Comparison of ENCODE assay signal across 28 cellular contexts in the genomic region with DNA sequence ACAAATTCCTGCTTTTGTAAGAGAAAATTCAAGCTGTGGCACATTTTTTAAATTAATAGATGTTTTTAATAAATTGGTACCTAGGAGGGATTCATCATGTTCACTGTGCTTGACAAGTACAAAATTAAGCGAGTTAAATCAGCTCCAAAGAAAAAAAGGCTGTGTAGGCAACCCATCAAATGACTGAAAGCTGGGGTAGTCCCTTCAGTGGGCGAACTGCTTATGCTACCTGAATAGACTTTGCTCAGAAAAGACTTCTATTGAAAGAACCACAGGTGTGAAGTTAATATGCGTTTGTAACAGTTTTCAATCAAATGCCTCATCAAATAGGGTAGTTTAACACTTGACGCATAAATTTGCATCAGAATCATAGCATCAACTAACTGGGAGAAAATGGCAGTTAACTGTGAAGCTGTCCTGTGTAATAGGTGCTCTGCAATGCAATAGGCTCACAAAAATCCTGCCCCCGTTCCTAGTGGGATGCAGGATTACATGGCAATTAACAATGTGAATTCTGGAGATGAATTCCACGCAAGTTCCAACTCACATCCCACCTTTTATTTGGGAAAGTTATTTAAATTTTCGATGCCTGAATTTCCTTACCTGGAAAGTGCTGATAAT.
"Had no signal": no experiment of that assay in that cellular context is flagged by ENCODE, and none has a peak within 500 bp of the region (broad histone marks: within the 10 kb centered on the region; RNA-seq: fewer than 3 reads in every experiment).

No MANE protein-coding gene starts in this region.

- H3K27ac ChIP-seq: hepatocyte, lower lobe of right lung, neural progenitor cell, neutrophil, parathyroid adenoma, psoas muscle, right atrium auricular region, right lobe of liver, stomach, testis, thyroid gland, transverse colon, upper lobe of left lung had no signal

- H3K36me3 Mint-ChIP-seq: mesothelial cell of epicardium; naive B cell; natural killer cell; neural progenitor cell; stimulated activated naive B cell treated with anti-CD40 and anti-IgM and Interleukin-4, amounts not matched to agents 10 μg/mL and 1 μg/mL and 100 μg/mL, for 72 hours had no signal

- H3K27me3 ChIP-seq: hepatocyte, neural progenitor cell, right atrium auricular region, right lobe of liver, stomach, testis, thyroid gland, transverse colon, upper lobe of left lung had no signal

- H2AFZ ChIP-seq: hepatocyte, neural progenitor cell, parathyroid adenoma had no signal

- H3K79me2 ChIP-seq: hepatocyte, parathyroid adenoma had no signal

- H3K9me3 Mint-ChIP-seq: mesothelial cell of epicardium; naive B cell; natural killer cell; nephron progenitor cell; neural progenitor cell; stimulated activated naive B cell treated with anti-CD40 and anti-IgM and Interleukin-4, amounts not matched to agents 10 μg/mL and 1 μg/mL and 100 μg/mL, for 72 hours had no signal

- H3K4me3 Mint-ChIP-seq: mesothelial cell of epicardium; naive B cell; natural killer cell; nephron progenitor cell; neural progenitor cell; stimulated activated naive B cell treated with anti-CD40 and anti-IgM and Interleukin-4, amounts not matched to agents 10 μg/mL and 1 μg/mL and 100 μg/mL, for 72 hours had no signal

- H3K4me3 ChIP-seq: hepatocyte, lower lobe of right lung, neural progenitor cell, psoas muscle, right atrium auricular region, right lobe of liver, smooth muscle cell, stomach, testis, thyroid gland, transverse colon, upper lobe of left lung had no signal

- H3K4me2 ChIP-seq: hepatocyte, neural progenitor cell, smooth muscle cell had no signal

- H3K36me3 ChIP-seq: lower lobe of right lung, neural progenitor cell, neutrophil, right atrium auricular region, right lobe of liver, stomach, thyroid gland, transverse colon, upper lobe of left lung had no signal

- H3K9me3 ChIP-seq: lower lobe of right lung, neutrophil, psoas muscle, right atrium auricular region, right lobe of liver, stomach, testis, thyroid gland, transverse colon, upper lobe of left lung had no signal

- H3K4me1 Mint-ChIP-seq: mesothelial cell of epicardium; naive B cell; natural killer cell; stimulated activated naive B cell treated with anti-CD40 and anti-IgM and Interleukin-4, amounts not matched to agents 10 μg/mL and 1 μg/mL and 100 μg/mL, for 72 hours had no signal

- H3K4me1 ChIP-seq: lower lobe of right lung, parathyroid adenoma, psoas muscle, right atrium auricular region, right lobe of liver, stomach, thyroid gland had no signal

- ATAC-seq: left cardiac atrium; left lobe of liver; lower lobe of right lung; natural killer cell; psoas muscle; stimulated activated naive B cell treated with anti-CD40 and anti-IgM and Interleukin-4, amounts not matched to agents 10 μg/mL and 1 μg/mL and 100 μg/mL, for 72 hours; stimulated activated naive CD8-positive, alpha-beta T cell treated with anti-CD3 and anti-CD28 coated beads, Interleukin-15, Interleukin-2, amounts not matched to agents 100 U/mL and 50 U/mL, for 24 hours had no signal

- DNase-seq: kidney glomerular epithelial cell; left cardiac atrium; lower lobe of right lung; mammary epithelial cell; mesendoderm; naive B cell; natural killer cell; nephron progenitor cell; occipital lobe; psoas muscle; right lobe of liver; stimulated activated CD4-positive, alpha-beta T cell treated with anti-CD3 and anti-CD28 coated beads, Interleukin-2, amount 100 ng/mL, for 24 hours; stimulated activated CD4-positive, alpha-beta T cell treated with anti-CD3 and anti-CD28 coated beads, Interleukin-4, amount 100 ng/mL, for 1 hour; stimulated activated naive B cell treated with anti-CD40 and anti-IgM and Interleukin-4, amounts not matched to agents 10 μg/mL and 1 μg/mL and 100 μg/mL, for 72 hours; stimulated activated naive CD8-positive, alpha-beta T cell treated with anti-CD3 and anti-CD28 coated beads, Interleukin-15, Interleukin-2, amounts not matched to agents 100 U/mL and 50 U/mL, for 24 hours; stomach; testis; thyroid gland; transverse colon; upper lobe of left lung had no signal

- H3K27ac Mint-ChIP-seq: mesothelial cell of epicardium; naive B cell; natural killer cell; nephron progenitor cell; neural progenitor cell; stimulated activated naive B cell treated with anti-CD40 and anti-IgM and Interleukin-4, amounts not matched to agents 10 μg/mL and 1 μg/mL and 100 μg/mL, for 72 hours had no signal
